ENCODE assay signal across 14 cellular contexts in the genomic region with DNA sequence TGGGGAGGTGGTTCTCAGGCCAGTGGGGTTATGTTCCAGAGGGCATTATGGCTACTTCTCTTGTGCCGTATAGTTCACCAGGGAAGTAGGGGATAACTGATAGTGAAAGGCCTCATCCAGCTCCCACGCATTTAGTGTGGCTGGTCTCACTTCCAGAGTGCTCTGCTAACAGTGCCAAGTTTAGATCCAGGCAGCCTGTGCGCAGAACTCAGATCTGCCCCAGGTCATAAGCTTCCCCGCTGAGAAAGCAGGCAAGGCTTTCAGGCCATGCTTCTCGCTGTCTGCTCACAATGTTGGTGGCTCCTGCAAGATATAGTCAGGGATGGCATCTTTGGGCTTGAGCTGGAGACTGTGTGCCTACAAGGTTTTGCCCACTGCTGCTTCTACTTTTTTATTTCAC.
"Had no signal": no experiment of that assay in that cellular context is flagged by ENCODE, and none has a peak within 500 bp of the region (broad histone marks: within the 10 kb centered on the region; RNA-seq: fewer than 3 reads in every experiment).

No MANE protein-coding gene starts in this region.

- H3K27ac Mint-ChIP-seq: dendritic cell treated with granulocyte-macrophage colony-stimulating factor and Interleukin-4, amounts not matched to agents 40 ng/mL and 50 ng/mL, for 4 days; nephron had no signal

- H3K4me3 Mint-ChIP-seq: dendritic cell treated with granulocyte-macrophage colony-stimulating factor and Interleukin-4, amounts not matched to agents 40 ng/mL and 50 ng/mL, for 4 days; nephron had no signal

- H3K27me3 Mint-ChIP-seq: dendritic cell treated with granulocyte-macrophage colony-stimulating factor and Interleukin-4, amounts not matched to agents 40 ng/mL and 50 ng/mL, for 4 days had no signal

- H3K4me1 Mint-ChIP-seq: nephron had no signal

- DNase-seq: activated CD4-positive, alpha-beta T cell treated with anti-CD3 and anti-CD28 coated beads, Interleukin-2, amount 50 U/mL, for 48 hours; activated T-cell treated with anti-CD3 and anti-CD28 coated beads, Interleukin-2, amount 50 U/mL, for 48 hours; central memory CD4-positive, alpha-beta T cell; erythroblast; hypothalamus; sigmoid colon; stimulated activated CD4-positive, alpha-beta T cell treated with anti-CD3 and anti-CD28 coated beads, Interleukin-2, amount 100 ng/mL, for 48 hours; stomach; thyroid gland had no signal

- H3K4me1 ChIP-seq: prostate gland, thyroid gland had no signal

- H3K27me3 ChIP-seq: sigmoid colon, stomach, thyroid gland had no signal

- H3K9me3 ChIP-seq: prostate gland, sigmoid colon, thyroid gland had no signal

- H3K4me3 ChIP-seq: lung, prostate gland, sigmoid colon, stomach, thyroid gland had no signal

- ATAC-seq: activated CD4-positive, CD25-positive, alpha-beta regulatory T cell treated with anti-CD3 and anti-CD28 coated beads, Interleukin-2, amount 50 U/mL, for 24 hours had no signal

- H3K27ac ChIP-seq: prostate gland, sigmoid colon, stomach, thyroid gland had no signal

- H3K36me3 ChIP-seq: prostate gland had no signal
